ENCODE assay signal across 11 cellular contexts in genomic region chr15:79179108-79179561, GRCh38.
A peak's percentile ranks its signal among the peaks of the same experiment; 100 is the strongest.
DNase-seq lines count a peak whose midpoint lies in the region; ATAC-seq, FAIRE-seq and TF ChIP-seq lines count a peak whose summit lies in the region.
"Had no signal": no experiment of that assay in that cellular context is flagged by ENCODE, and none has a peak within 500 bp of the region (broad histone marks: within the 10 kb centered on the region; RNA-seq: fewer than 3 reads in every experiment).

No MANE protein-coding gene starts in this region.

- no peak for TF ChIP-seq POLR2A in vagina (IDR thresholded peaks at IDR 0.05)

- ATAC-seq in Right ventricle myocardium superior (ENCODE audit: poor library complexity), result no peak
- peak; percentile 96 for ATAC-seq in foreskin keratinocyte
- no peak for ATAC-seq in activated naive CD4-positive, alpha-beta T cell treated with anti-CD3 and anti-CD28 coated beads, Interleukin-2, amount 50 U/mL, for 72 hours
- ATAC-seq: heart left ventricle; stimulated activated memory B cell treated with anti-CD40 and anti-IgM and Interleukin-4, amounts not matched to agents 10 μg/mL and 1 μg/mL and 100 μg/mL, for 72 hours had no signal

- DNase-seq in cardiac septum (ENCODE audit: low spot score) (peak; percentile 72), Right ventricle myocardium superior (no peak), SHP77 (lab: John Stamatoyannopoulos, UW) (peak; percentile 66 to 87), foreskin keratinocyte (peak; percentile 16 to 59), vagina (ENCODE audit: extremely low spot score in 2 of 2) (no peak), NOMO-1 (lab: John Stamatoyannopoulos, UW; ENCODE audit: unreplicated experiment in 2 of 2) (no peak), D721Med (ENCODE audit: insufficient read length, low spot score) (no peak)
- no peak for DNase-seq in activated naive CD4-positive, alpha-beta T cell treated with anti-CD3 and anti-CD28 coated beads, Interleukin-2, amount 50 U/mL, for 72 hours (ENCODE audit: low spot score in 2 of 2)
- DNase-seq: heart left ventricle; stimulated activated CD4-positive, alpha-beta T cell treated with anti-CD3 and anti-CD28 coated beads, Interleukin-12 subunit alpha, Interleukin-12 subunit beta, amount 100 ng/mL, for 4 hours had no signal

- no peak overlapping the region for H3K27ac Mint-ChIP-seq in activated naive CD4-positive, alpha-beta T cell treated with anti-CD3 and anti-CD28 coated beads, Interleukin-2, amount 50 U/mL, for 72 hours
- H3K27ac Mint-ChIP-seq: stimulated activated memory B cell treated with anti-CD40 and anti-IgM and Interleukin-4, amounts not matched to agents 10 μg/mL and 1 μg/mL and 100 μg/mL, for 72 hours had no signal

- H3K36me3 Mint-ChIP-seq in activated naive CD4-positive, alpha-beta T cell treated with anti-CD3 and anti-CD28 coated beads, Interleukin-2, amount 50 U/mL, for 72 hours, result no peaks in the 10 kb centered on the region
- H3K36me3 Mint-ChIP-seq: stimulated activated memory B cell treated with anti-CD40 and anti-IgM and Interleukin-4, amounts not matched to agents 10 μg/mL and 1 μg/mL and 100 μg/mL, for 72 hours had no signal

- H3K4me1 ChIP-seq in foreskin keratinocyte (no peaks in the 10 kb centered on the region), vagina (peaks cover 11% of the 10 kb centered on the region)
- H3K4me1 ChIP-seq: heart left ventricle had no signal

- no peak overlapping the region for H3K4me3 ChIP-seq in vagina
- H3K4me3 ChIP-seq: heart left ventricle had no signal

- FAIRE-seq in D721Med (lab: Jason Lieb, UNC), result no peak

- H3K36me3 ChIP-seq in vagina, result no peaks in the 10 kb centered on the region
- H3K36me3 ChIP-seq: heart left ventricle had no signal

- intact Hi-C loops in cardiac septum (cut with DNase I), result no loop called here
- intact Hi-C loops in Right ventricle myocardium superior (cut with DNase I), result no loop called here
- intact Hi-C loops in vagina (cut with DNase I), result no loop called here

- H3K27me3 ChIP-seq in foreskin keratinocyte, result peaks cover 20% of the 10 kb centered on the region
- no peaks in the 10 kb centered on the region for H3K27me3 ChIP-seq in vagina
- H3K27me3 ChIP-seq: heart left ventricle had no signal

- TF ChIP-seq CTCF in foreskin keratinocyte (conservative IDR thresholded peaks at IDR 0.05) (no peak), vagina (IDR thresholded peaks at IDR 0.05) (no peak), D721Med (IDR thresholded peaks at IDR 0.05; ENCODE audit: insufficient read depth, missing control alignments) (no peak)

- H3K9me3 Mint-ChIP-seq in activated naive CD4-positive, alpha-beta T cell treated with anti-CD3 and anti-CD28 coated beads, Interleukin-2, amount 50 U/mL, for 72 hours, result no peaks in the 10 kb centered on the region
- H3K9me3 Mint-ChIP-seq: stimulated activated memory B cell treated with anti-CD40 and anti-IgM and Interleukin-4, amounts not matched to agents 10 μg/mL and 1 μg/mL and 100 μg/mL, for 72 hours had no signal

- no peaks in the 10 kb centered on the region for H3K9me3 ChIP-seq in vagina
- H3K9me3 ChIP-seq: heart left ventricle had no signal

- H3K27ac ChIP-seq in foreskin keratinocyte (no peak overlapping the region), vagina (peak overlapping the region; percentile 18)
- H3K27ac ChIP-seq: heart left ventricle had no signal

Comparison
In these comparisons a context has a peak if more than half of its experiments do, and no peak if none do; other contexts are left out.
1. DNase-seq: peak in cardiac septum (single experiment), SHP77 (2 of 2) and foreskin keratinocyte (2 of 2); none in Right ventricle myocardium superior (single experiment), vagina (0 of 2), activated naive CD4-positive, alpha-beta T cell treated with anti-CD3 and anti-CD28 coated beads, Interleukin-2, amount 50 U/mL, for 72 hours (0 of 2), NOMO-1 (0 of 2) and D721Med (single experiment).